Comparison of ENCODE assay signal across 19 cellular contexts in genomic region chr1:19564366-19564765, GRCh38.
DNase-seq lines count a peak whose midpoint lies in the region; ATAC-seq and TF ChIP-seq lines count a peak whose summit lies in the region.
"Had no signal": no experiment of that assay in that cellular context is flagged by ENCODE, and none has a peak within 500 bp of the region (broad histone marks: within the 10 kb centered on the region; RNA-seq: fewer than 3 reads in every experiment).

No MANE protein-coding gene starts in this region.

- WGBS in lung, 2 donors = 60 to 72% methylated on average over 5 of the region's 5 CpGs

- H3K4me1 Mint-ChIP-seq in MCF 10A (ENCODE audit: insufficient read depth, unreplicated experiment) (no peaks in the 10 kb centered on the region), T-helper 17 cell (peaks cover 2% of the 10 kb centered on the region)
- H3K4me1 Mint-ChIP-seq: activated naive CD8-positive, alpha-beta T cell treated with anti-CD3 and anti-CD28 coated beads for 36 hours had no signal

- no peaks in the 10 kb centered on the region for H3K36me3 ChIP-seq in breast epithelium
- peaks cover 0 to 1% of the 10 kb centered on the region in 2 donors for H3K36me3 ChIP-seq in lung (ENCODE audit: control insufficient read depth in 2 of 2, insufficient read depth in 2 of 2, low read length in 2 of 2)
- no peaks in the 10 kb centered on the region for H3K36me3 ChIP-seq in vagina
- H3K36me3 ChIP-seq: cardiac muscle cell had no signal

- no peak for TF ChIP-seq POLR2A in breast epithelium (IDR thresholded peaks at IDR 0.05)
- TF ChIP-seq POLR2A in vagina (IDR thresholded peaks at IDR 0.05) = no peak

- ATAC-seq in lung (ENCODE audit: insufficient read depth, low FRiP score) (no peak), GM19395 (IDR thresholded peaks at IDR 0.05; ENCODE audit: unreplicated experiment) (no peak), HG02623 (IDR thresholded peaks at IDR 0.05; ENCODE audit: unreplicated experiment) (no peak), T-helper 17 cell (no peak)
- ATAC-seq: activated CD8-positive, alpha-beta T cell treated with anti-CD3 and anti-CD28 coated beads for 36 hours; activated T-cell treated with anti-CD3 and anti-CD28 coated beads, Interleukin-2, amount 50 U/mL, for 4 hours; effector memory CD8-positive, alpha-beta T cell; stimulated activated naive CD8-positive, alpha-beta T cell treated with anti-CD3 and anti-CD28 coated beads, Interleukin-15, Interleukin-2, amounts not matched to agents 100 U/mL and 50 U/mL, for 24 hours had no signal

- POLR2A ChIA-PET in MCF 10A (lab: Yijun Ruan, JAX) = no interaction called here

- CTCF ChIA-PET in MCF 10A (lab: Yijun Ruan, JAX) = interaction anchor here (0.6 kb wide), 1 partner anchor 34 kb away, joined by 4 read pairs; no protein-coding TSS in a partner anchor

- H3K27me3 Mint-ChIP-seq in MCF 10A (ENCODE audit: insufficient read depth, unreplicated experiment) = no peaks in the 10 kb centered on the region
- no peaks in the 10 kb centered on the region for H3K27me3 Mint-ChIP-seq in T-helper 17 cell
- H3K27me3 Mint-ChIP-seq: activated CD8-positive, alpha-beta T cell treated with anti-CD3 and anti-CD28 coated beads for 36 hours; activated naive CD8-positive, alpha-beta T cell treated with anti-CD3 and anti-CD28 coated beads for 36 hours; effector memory CD8-positive, alpha-beta T cell had no signal

- BruUV-seq in MCF 10A (replicated peaks; lab: Mats Ljungman, UMichigan) = no TSS peak

- H3K4me3 ChIP-seq in breast epithelium (no peak overlapping the region), lung (no peak overlapping the region), skin epidermis (no peak overlapping the region), vagina (peak overlapping the region; percentile 30)
- H3K4me3 ChIP-seq: cardiac muscle cell had no signal

- no peak overlapping the region for H3K4me3 Mint-ChIP-seq in MCF 10A (ENCODE audit: unreplicated experiment)
- no peak overlapping the region for H3K4me3 Mint-ChIP-seq in T-helper 17 cell
- H3K4me3 Mint-ChIP-seq: activated CD8-positive, alpha-beta T cell treated with anti-CD3 and anti-CD28 coated beads for 36 hours; activated naive CD8-positive, alpha-beta T cell treated with anti-CD3 and anti-CD28 coated beads for 36 hours; activated T-cell treated with anti-CD3 and anti-CD28 coated beads, Interleukin-2, amount 50 U/mL, for 4 hours; effector memory CD8-positive, alpha-beta T cell had no signal

- H3K27ac ChIP-seq in breast epithelium (peak overlapping the region; percentile 78 to 90), lung (ENCODE audit: low read depth in 1 of 2, low read length in 1 of 2) (peak overlapping the region; percentile 43 to 50), skin epidermis (peak overlapping the region in 14 of 21 experiments; percentile 32 to 82 (median 60)), vagina (peak overlapping the region; percentile 83)
- H3K27ac ChIP-seq: cardiac muscle cell had no signal

- H3K4me1 ChIP-seq in breast epithelium = peaks cover 0 to 7% of the 10 kb centered on the region in 2 donors
- peaks cover 0 to 5% of the 10 kb centered on the region in 2 donors for H3K4me1 ChIP-seq in lung (ENCODE audit: control insufficient read depth in 2 of 2, insufficient read depth in 2 of 2, low read length in 2 of 2)
- peaks cover 35% of the 10 kb centered on the region for H3K4me1 ChIP-seq in vagina

- no peaks in the 10 kb centered on the region for H3K9me3 Mint-ChIP-seq in MCF 10A (ENCODE audit: unreplicated experiment)
- H3K9me3 Mint-ChIP-seq: activated CD8-positive, alpha-beta T cell treated with anti-CD3 and anti-CD28 coated beads for 36 hours; activated naive CD8-positive, alpha-beta T cell treated with anti-CD3 and anti-CD28 coated beads for 36 hours; activated T-cell treated with anti-CD3 and anti-CD28 coated beads, Interleukin-2, amount 50 U/mL, for 4 hours; effector memory CD8-positive, alpha-beta T cell had no signal

- intact Hi-C loops in breast epithelium (cut with DNase I; ENCODE audit: low total_unique reads) (no loop called here), MCF 10A (cut with micrococcal nuclease) (no loop called here), vagina (cut with DNase I) (loop anchor here (5.0 kb wide), 1 partner anchor 33 kb away; a partner anchor contains a TSS)

- no peaks in the 10 kb centered on the region for H3K27me3 ChIP-seq in breast epithelium
- no peaks in the 10 kb centered on the region for H3K27me3 ChIP-seq in lung (ENCODE audit: control insufficient read depth, insufficient read depth)
- no peaks in the 10 kb centered on the region for H3K27me3 ChIP-seq in vagina
- H3K27me3 ChIP-seq: cardiac muscle cell had no signal

- H3K27ac Mint-ChIP-seq in MCF 10A (ENCODE audit: low read depth, unreplicated experiment) (no peak overlapping the region), T-helper 17 cell (no peak overlapping the region)
- H3K27ac Mint-ChIP-seq: activated CD8-positive, alpha-beta T cell treated with anti-CD3 and anti-CD28 coated beads for 36 hours; activated naive CD8-positive, alpha-beta T cell treated with anti-CD3 and anti-CD28 coated beads for 36 hours had no signal

- no peak for DNase-seq in breast epithelium (ENCODE audit: low spot score in 2 of 2)
- DNase-seq in MCF 10A (ENCODE audit: unreplicated experiment) = no peak
- DNase-seq in lung (ENCODE audit: low spot score) = no peak
- no peak for DNase-seq in vagina (ENCODE audit: extremely low spot score in 2 of 2)
- no peak for DNase-seq in T-helper 17 cell
- DNase-seq: 8988T; activated CD8-positive, alpha-beta T cell treated with anti-CD3 and anti-CD28 coated beads for 36 hours; activated naive CD8-positive, alpha-beta T cell treated with anti-CD3 and anti-CD28 coated beads for 36 hours; activated T-cell treated with anti-CD3 and anti-CD28 coated beads, Interleukin-2, amount 50 U/mL, for 4 hours; effector memory CD8-positive, alpha-beta T cell; kidney glomerular epithelial cell; NCI-H1694 treated with DMSO at 0.1 percent for 48 hours; NK-92 treated with Interleukin-12 subunit alpha and Interleukin-12 subunit beta, amount 100 ng/mL, for 24 hours; stimulated activated naive CD8-positive, alpha-beta T cell treated with anti-CD3 and anti-CD28 coated beads, Interleukin-15, Interleukin-2, amounts not matched to agents 100 U/mL and 50 U/mL, for 24 hours; T-helper 1 cell had no signal

- H3K9me3 ChIP-seq in breast epithelium (no peaks in the 10 kb centered on the region), lung (ENCODE audit: control insufficient read depth in 2 of 2, insufficient read depth in 1 of 2, low read length in 1 of 2) (no peaks in the 10 kb centered on the region), vagina (no peaks in the 10 kb centered on the region), T-helper 17 cell (ENCODE audit: control insufficient read depth, low read length, poor library complexity, severe bottlenecking) (no peaks in the 10 kb centered on the region)

- TF ChIP-seq CTCF in breast epithelium (IDR thresholded peaks at IDR 0.05) (no peak), MCF 10A (IDR thresholded peaks at IDR 0.05; ENCODE audit: unreplicated experiment) (no peak), lung (IDR thresholded peaks at IDR 0.05; ENCODE audit: control extremely low read depth, extremely low read depth) (no peak), vagina (IDR thresholded peaks at IDR 0.05) (no peak)

- H3K36me3 Mint-ChIP-seq in MCF 10A (ENCODE audit: insufficient read depth, unreplicated experiment) = no peaks in the 10 kb centered on the region
- H3K36me3 Mint-ChIP-seq in T-helper 17 cell (ENCODE audit: low read depth) = no peaks in the 10 kb centered on the region
- H3K36me3 Mint-ChIP-seq: activated naive CD8-positive, alpha-beta T cell treated with anti-CD3 and anti-CD28 coated beads for 36 hours had no signal

Comparison
In these comparisons a context has a peak if more than half of its experiments do, and no peak if none do; other contexts are left out.
1. H3K4me3 ChIP-seq: peak in vagina (2 of 2); none in breast epithelium (0 of 3), lung (single experiment) and skin epidermis (0 of 7).
2. Peak in every context shown above with its lines, with median percentiles within 50 percentile points of each other: H3K27ac ChIP-seq.